In genomic region chr22:43262990-43263644, GRCh38 we compare ENCODE assay signal across 8 cellular contexts.
DNase-seq lines count a peak whose midpoint lies in the region; ATAC-seq, FAIRE-seq and TF ChIP-seq lines count a peak whose summit lies in the region.

No MANE protein-coding gene starts in this region.

- FAIRE-seq in urothelium cell line (lab: Jason Lieb, UNC), result peak; percentile 40

- ATAC-seq in HG03097 (IDR thresholded peaks at IDR 0.05; ENCODE audit: low FRiP score, unreplicated experiment), result no peak

- DNase-seq in BE2C (peak; percentile 49), HuH-7 (ENCODE audit: low spot score) (peak; percentile 83), kidney tubule cell (ENCODE audit: low spot score) (peak; percentile 17), urothelium cell line (ENCODE audit: low spot score) (peak; percentile 34), NCI-H187 treated with DMSO at 0.1 percent for 48 hours (lab: John Stamatoyannopoulos, UW) (no peak), H7 (no peak)
- DNase-seq in activated CD8-positive, alpha-beta memory T cell treated with anti-CD3 and anti-CD28 coated beads, Interleukin-2, amount 50 U/mL, for 4 hours, result peak; percentile 27

- H3K9me3 ChIP-seq in BE2C, result no peaks in the 10 kb centered on the region

- H3K4me3 ChIP-seq in BE2C (ENCODE audit: low read depth, low read length) (peak overlapping the region; percentile 44), H7 (ENCODE audit: insufficient read depth, low read depth, low read length) (no peak overlapping the region)

- H3K4me1 ChIP-seq in BE2C, result peaks cover 38% of the 10 kb centered on the region

- no peak for TF ChIP-seq CTCF in BE2C (IDR thresholded peaks at IDR 0.05; ENCODE audit: low read depth, low read length)

- H3K36me3 ChIP-seq in BE2C, result no peaks in the 10 kb centered on the region
- no peaks in the 10 kb centered on the region for H3K36me3 ChIP-seq in H7 (replicated peaks; ENCODE audit: control insufficient read depth, insufficient read depth, low read length)

- H3K27me3 ChIP-seq in BE2C (no peaks in the 10 kb centered on the region; the same call in 1 of the 2 replicates), H7 (ENCODE audit: control insufficient read depth, insufficient read depth, low read length) (no peaks in the 10 kb centered on the region)

Comparison
In these comparisons a context has a peak if more than half of its experiments do, and no peak if none do; other contexts are left out.
1. DNase-seq: peak in BE2C (single experiment), HuH-7 (single experiment), activated CD8-positive, alpha-beta memory T cell treated with anti-CD3 and anti-CD28 coated beads, Interleukin-2, amount 50 U/mL, for 4 hours (single experiment), kidney tubule cell (single experiment) and urothelium cell line (single experiment); none in NCI-H187 treated with DMSO at 0.1 percent for 48 hours (single experiment) and H7 (single experiment).